In genomic region chr2:71923143-71923525, GRCh38 we compare ENCODE assay signal across 23 cellular contexts.
DNase-seq lines count a peak whose midpoint lies in the region; ATAC-seq and TF ChIP-seq lines count a peak whose summit lies in the region.
"Had no signal": no experiment of that assay in that cellular context is flagged by ENCODE, and none has a peak within 500 bp of the region (broad histone marks: within the 10 kb centered on the region; RNA-seq: fewer than 3 reads in every experiment).

No MANE protein-coding gene starts in this region.

- H3K4me3 ChIP-seq in AG10803 (ENCODE audit: low read length): no peak overlapping the region
- H3K4me3 ChIP-seq: body of pancreas, GM23338, PC-9, right lobe of liver, stomach, vagina had no signal

- DNase-seq in AG08395 (ENCODE audit: low spot score): peak; percentile 86
- peak; percentile 97 for DNase-seq in AG10803 (ENCODE audit: low read depth)
- peak; percentile 46 for DNase-seq in M059J (ENCODE audit: low read depth)
- peak; percentile 92 for DNase-seq in fibroblast of peridontal ligament (ENCODE audit: extremely low read depth)
- no peak for DNase-seq in NCI-H69 (lab: John Stamatoyannopoulos, UW)
- DNase-seq in stimulated activated CD8-positive, alpha-beta memory T cell treated with anti-CD3 and anti-CD28 coated beads, Interleukin-4, amount 100 ng/mL, for 48 hours: no peak
- DNase-seq: activated CD8-positive, alpha-beta memory T cell treated with anti-CD3 and anti-CD28 coated beads, Interleukin-2, amount 50 U/mL, for 4 hours; activated naive CD4-positive, alpha-beta T cell treated with anti-CD3 and anti-CD28 coated beads, Interleukin-2, amount 10 ng/mL, durations not matched to agents 7 days and 5 days; body of pancreas; GDM1; immature natural killer cell; left colon; MV-4-11; NCI-H1436 treated with DMSO at 0.1 percent for 48 hours; NCI-H2081 treated with DMSO at 0.1 percent for 48 hours; NCI-H226; right lobe of liver had no signal

- ATAC-seq in HG02588 (IDR thresholded peaks at IDR 0.05; ENCODE audit: unreplicated experiment): no peak
- ATAC-seq: body of pancreas; naive thymus-derived CD4-positive, alpha-beta T cell had no signal

- TF ChIP-seq CTCF in AG10803 (conservative IDR thresholded peaks at IDR 0.05; ENCODE audit: low read length): no peak

Comparison
In these comparisons a context has a peak if more than half of its experiments do, and no peak if none do; other contexts are left out.
1. DNase-seq: peak in AG08395 (single experiment), AG10803 (single experiment), M059J (single experiment) and fibroblast of peridontal ligament (single experiment); none in NCI-H69 (single experiment) and stimulated activated CD8-positive, alpha-beta memory T cell treated with anti-CD3 and anti-CD28 coated beads, Interleukin-4, amount 100 ng/mL, for 48 hours (single experiment).